1 cellular context compared by ENCODE assay signal in genomic region chr12:6197996-6198395, GRCh38.
TF ChIP-seq lines count a peak whose summit lies in the region.

No MANE protein-coding gene starts in this region.

TF ChIP-seq in H1, 55 proteins besides CTCF, POLR2A, EP300 and RAD21:
- TF ChIP-seq CBX5 (IDR thresholded peaks at IDR 0.05; ENCODE audit: low read depth, low read length) (no peak), RXRA (IDR thresholded peaks at IDR 0.05; ENCODE audit: insufficient read depth, low read depth, low read length) (no peak), CBX8 (IDR thresholded peaks at IDR 0.05; ENCODE audit: borderline replicate concordance, low read depth, low read length) (no peak), JUND (IDR thresholded peaks at IDR 0.05; ENCODE audit: low read length) (no peak), TAF7 (optimal IDR thresholded peaks at IDR 0.05; ENCODE audit: borderline replicate concordance, low read depth, low read length) (no peak), ZNF274 (IDR thresholded peaks at IDR 0.05; ENCODE audit: borderline replicate concordance, extremely low read depth, low read length) (no peak), POU5F1 (IDR thresholded peaks at IDR 0.05; ENCODE audit: low read depth, low read length) (no peak)
